28 cellular contexts compared by ENCODE assay signal in the genomic region with DNA sequence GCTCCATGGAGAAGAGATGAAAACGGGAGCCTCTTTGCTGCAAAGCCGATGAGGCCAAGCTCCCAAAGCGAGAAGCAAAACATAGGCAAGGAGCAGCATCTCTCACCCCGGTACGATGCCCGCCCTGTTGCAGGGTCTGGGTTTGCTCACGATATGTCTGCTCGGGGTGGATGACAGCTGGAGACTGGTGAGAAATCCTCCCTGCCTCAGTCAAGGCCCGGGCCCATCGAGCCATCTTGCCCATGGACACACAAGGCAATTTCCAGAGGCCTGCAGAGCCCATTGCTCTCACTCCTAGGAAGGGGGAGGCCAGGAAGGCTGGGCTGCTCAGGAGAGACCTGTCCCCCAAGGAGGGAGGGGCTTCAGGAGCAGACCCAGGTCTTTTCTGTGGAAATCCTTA.
"Had no signal": no experiment of that assay in that cellular context is flagged by ENCODE, and none has a peak within 500 bp of the region (broad histone marks: within the 10 kb centered on the region; RNA-seq: fewer than 3 reads in every experiment).

No MANE protein-coding gene starts in this region.

- H3K27me3 Mint-ChIP-seq: stimulated activated memory B cell treated with anti-CD40 and anti-IgM and Interleukin-4, amounts not matched to agents 10 μg/mL and 1 μg/mL and 100 μg/mL, for 72 hours; stimulated activated naive B cell treated with anti-CD40 and anti-IgM and Interleukin-4, amounts not matched to agents 10 μg/mL and 1 μg/mL and 100 μg/mL, for 72 hours; stimulated activated naive CD8-positive, alpha-beta T cell treated with anti-CD3 and anti-CD28 coated beads, Interleukin-15, Interleukin-2, amounts not matched to agents 100 ng/mL and 50 ng/mL, for 24 hours had no signal

- ATAC-seq: stimulated activated effector memory CD8-positive, alpha-beta T cell treated with anti-CD3 and anti-CD28 coated beads, Interleukin-12 subunit alpha, Interleukin-12 subunit beta, amount 100 ng/mL, for 72 hours; stimulated activated memory B cell treated with anti-CD40 and anti-IgM and Interleukin-4, amounts not matched to agents 10 μg/mL and 1 μg/mL and 100 μg/mL, for 72 hours; stimulated activated naive B cell treated with anti-CD40 and anti-IgM and Interleukin-4, amounts not matched to agents 10 μg/mL and 1 μg/mL and 100 μg/mL, for 72 hours; stimulated activated naive CD8-positive, alpha-beta T cell treated with anti-CD3 and anti-CD28 coated beads, Interleukin-15, amount 100 ng/mL, for 72 hours; stimulated activated naive CD8-positive, alpha-beta T cell treated with anti-CD3 and anti-CD28 coated beads, Interleukin-15, Interleukin-2, amounts not matched to agents 100 U/mL and 50 U/mL, for 24 hours; upper lobe of right lung had no signal

- H3K4me3 Mint-ChIP-seq: stimulated activated effector memory CD8-positive, alpha-beta T cell treated with anti-CD3 and anti-CD28 coated beads, Interleukin-12 subunit alpha, Interleukin-12 subunit beta, amount 100 ng/mL, for 72 hours; stimulated activated memory B cell treated with anti-CD40 and anti-IgM and Interleukin-4, amounts not matched to agents 10 μg/mL and 1 μg/mL and 100 μg/mL, for 72 hours; stimulated activated naive B cell treated with anti-CD40 and anti-IgM and Interleukin-4, amounts not matched to agents 10 μg/mL and 1 μg/mL and 100 μg/mL, for 72 hours; stimulated activated naive CD8-positive, alpha-beta T cell treated with anti-CD3 and anti-CD28 coated beads, Interleukin-15, amount 100 ng/mL, for 72 hours; stimulated activated naive CD8-positive, alpha-beta T cell treated with anti-CD3 and anti-CD28 coated beads, Interleukin-15, Interleukin-2, amounts not matched to agents 100 ng/mL and 50 ng/mL, for 24 hours; type B pancreatic cell had no signal

- H3K4me1 ChIP-seq: stomach, suprapubic skin, testis, thyroid gland, tibial artery, tibial nerve, transverse colon, upper lobe of left lung, upper lobe of right lung, uterus, vagina had no signal

- H3K4me1 Mint-ChIP-seq: stimulated activated effector memory CD8-positive, alpha-beta T cell treated with anti-CD3 and anti-CD28 coated beads, Interleukin-12 subunit alpha, Interleukin-12 subunit beta, amount 100 ng/mL, for 72 hours; stimulated activated memory B cell treated with anti-CD40 and anti-IgM and Interleukin-4, amounts not matched to agents 10 μg/mL and 1 μg/mL and 100 μg/mL, for 72 hours; stimulated activated naive B cell treated with anti-CD40 and anti-IgM and Interleukin-4, amounts not matched to agents 10 μg/mL and 1 μg/mL and 100 μg/mL, for 72 hours; stimulated activated naive CD8-positive, alpha-beta T cell treated with anti-CD3 and anti-CD28 coated beads, Interleukin-15, amount 100 ng/mL, for 72 hours had no signal

- DNase-seq: stimulated activated CD4-positive, alpha-beta T cell treated with anti-CD3 and anti-CD28 coated beads, Interleukin-2, amount 100 ng/mL, for 48 hours; stimulated activated CD4-positive, alpha-beta T cell treated with anti-CD3 and anti-CD28 coated beads, Interleukin-4, amount 100 ng/mL, for 1 hour; stimulated activated CD4-positive, alpha-beta T cell treated with anti-CD3 and anti-CD28 coated beads, Interleukin-4, amount 100 ng/mL, for 24 hours; stimulated activated CD4-positive, alpha-beta T cell treated with anti-CD3 and anti-CD28 coated beads, Interleukin-4, amount 100 ng/mL, for 4 hours; stimulated activated CD8-positive, alpha-beta memory T cell treated with anti-CD3 and anti-CD28 coated beads, Interleukin-4, amount 100 ng/mL, for 48 hours; stimulated activated naive B cell treated with anti-CD40 and anti-IgM and Interleukin-4, amounts not matched to agents 10 μg/mL and 1 μg/mL and 100 μg/mL, for 72 hours; stimulated activated naive CD4-positive, alpha-beta T cell; stimulated activated naive CD4-positive, alpha-beta T cell treated with Interleukin-2 at 50 U/mL for 16 hours; stimulated activated naive CD8-positive, alpha-beta T cell treated with anti-CD3 and anti-CD28 coated beads, Interleukin-15, amount 100 ng/mL, for 72 hours; stimulated activated naive CD8-positive, alpha-beta T cell treated with anti-CD3 and anti-CD28 coated beads, Interleukin-15, Interleukin-2, amounts not matched to agents 100 U/mL and 50 U/mL, for 24 hours; stomach; substantia nigra; testis; thyroid gland; tibial artery; transverse colon; trophoblast cell; upper lobe of left lung; upper lobe of right lung; uterus had no signal

- H3K27me3 ChIP-seq: stomach, testis, thyroid gland, tibial artery, tibial nerve, transverse colon, upper lobe of left lung, upper lobe of right lung, uterus, vagina had no signal

- H3K27ac Mint-ChIP-seq: stimulated activated effector memory CD8-positive, alpha-beta T cell treated with anti-CD3 and anti-CD28 coated beads, Interleukin-12 subunit alpha, Interleukin-12 subunit beta, amount 100 ng/mL, for 72 hours; stimulated activated memory B cell treated with anti-CD40 and anti-IgM and Interleukin-4, amounts not matched to agents 10 μg/mL and 1 μg/mL and 100 μg/mL, for 72 hours; stimulated activated naive B cell treated with anti-CD40 and anti-IgM and Interleukin-4, amounts not matched to agents 10 μg/mL and 1 μg/mL and 100 μg/mL, for 72 hours; stimulated activated naive CD8-positive, alpha-beta T cell treated with anti-CD3 and anti-CD28 coated beads, Interleukin-15, amount 100 ng/mL, for 72 hours; stimulated activated naive CD8-positive, alpha-beta T cell treated with anti-CD3 and anti-CD28 coated beads, Interleukin-15, Interleukin-2, amounts not matched to agents 100 ng/mL and 50 ng/mL, for 24 hours; type B pancreatic cell had no signal

- H3K36me3 Mint-ChIP-seq: stimulated activated effector memory CD8-positive, alpha-beta T cell treated with anti-CD3 and anti-CD28 coated beads, Interleukin-12 subunit alpha, Interleukin-12 subunit beta, amount 100 ng/mL, for 72 hours; stimulated activated memory B cell treated with anti-CD40 and anti-IgM and Interleukin-4, amounts not matched to agents 10 μg/mL and 1 μg/mL and 100 μg/mL, for 72 hours; stimulated activated naive B cell treated with anti-CD40 and anti-IgM and Interleukin-4, amounts not matched to agents 10 μg/mL and 1 μg/mL and 100 μg/mL, for 72 hours; type B pancreatic cell had no signal

- H3K36me3 ChIP-seq: stomach, suprapubic skin, thoracic aorta, thyroid gland, tibial artery, tibial nerve, transverse colon, upper lobe of left lung, upper lobe of right lung, uterus, vagina had no signal

- H3K4me3 ChIP-seq: stomach, suprapubic skin, testis, thoracic aorta, thyroid gland, tibial artery, tibial nerve, transverse colon, upper lobe of left lung, upper lobe of right lung, uterus, vagina had no signal

- H3K9me3 ChIP-seq: stomach, suprapubic skin, testis, thoracic aorta, thyroid gland, tibial artery, tibial nerve, transverse colon, upper lobe of left lung, upper lobe of right lung, uterus, vagina had no signal

- H3K9me3 Mint-ChIP-seq: stimulated activated effector memory CD8-positive, alpha-beta T cell treated with anti-CD3 and anti-CD28 coated beads, Interleukin-12 subunit alpha, Interleukin-12 subunit beta, amount 100 ng/mL, for 72 hours; stimulated activated memory B cell treated with anti-CD40 and anti-IgM and Interleukin-4, amounts not matched to agents 10 μg/mL and 1 μg/mL and 100 μg/mL, for 72 hours; stimulated activated naive B cell treated with anti-CD40 and anti-IgM and Interleukin-4, amounts not matched to agents 10 μg/mL and 1 μg/mL and 100 μg/mL, for 72 hours; stimulated activated naive CD8-positive, alpha-beta T cell treated with anti-CD3 and anti-CD28 coated beads, Interleukin-15, amount 100 ng/mL, for 72 hours; stimulated activated naive CD8-positive, alpha-beta T cell treated with anti-CD3 and anti-CD28 coated beads, Interleukin-15, Interleukin-2, amounts not matched to agents 100 ng/mL and 50 ng/mL, for 24 hours; type B pancreatic cell had no signal

- H3K27ac ChIP-seq: stomach, suprapubic skin, testis, thoracic aorta, thyroid gland, tibial artery, tibial nerve, transverse colon, upper lobe of left lung, upper lobe of right lung, uterus, vagina had no signal
